ENCODE assay signal across 19 cellular contexts in the genomic region with DNA sequence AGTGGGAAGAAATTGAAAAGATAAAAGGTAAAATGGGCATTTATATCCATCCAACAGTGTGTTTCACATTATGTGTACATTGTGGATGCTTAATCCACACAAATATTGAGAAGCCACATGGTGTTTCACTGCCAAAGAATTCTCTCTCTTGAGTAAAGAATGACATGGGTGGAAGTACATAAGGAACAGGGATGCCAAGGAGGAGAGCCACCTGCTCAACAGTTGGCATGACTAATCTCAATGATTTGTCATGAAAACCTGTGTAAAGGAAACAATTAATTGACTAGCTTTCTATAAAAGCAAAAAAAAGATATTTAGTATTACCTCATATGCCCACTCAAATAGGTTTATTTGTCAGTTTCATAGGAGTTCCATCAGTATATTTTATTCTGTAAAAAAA. TPM values are rescaled to one million over a fixed set of nuclear protein-coding genes. Genes with fewer than 3 reads are reported as not detected.
A peak's percentile ranks its signal among the peaks of the same experiment; 100 is the strongest.
DNase-seq lines count a peak whose midpoint lies in the region; ATAC-seq and TF ChIP-seq lines count a peak whose summit lies in the region.
"Had no signal": no experiment of that assay in that cellular context is flagged by ENCODE, and none has a peak within 500 bp of the region (broad histone marks: within the 10 kb centered on the region; RNA-seq: fewer than 3 reads in every experiment).

No MANE protein-coding gene starts in this region.

- intact Hi-C loops in Right ventricle myocardium superior (cut with DNase I), result no loop called here

- H3K4me1 ChIP-seq in HEK293 (ENCODE audit: control insufficient read depth, insufficient read depth, low read length), result peaks cover 2% of the 10 kb centered on the region; the same call in 1 of the 2 replicates
- H3K4me1 ChIP-seq: HAP-1, SJSA1 had no signal

- POLR2A ChIA-PET in HEK293 (lab: Yijun Ruan, JAX) (no interaction called here), RWPE1 (lab: Yijun Ruan, JAX; ENCODE audit: low non-redundant PET) (no interaction called here)

- DNase-seq in DMS53 (lab: John Stamatoyannopoulos, UW) (peak; percentile 77), RWPE1 (ENCODE audit: low spot score) (peak; percentile 1), epithelial cell of prostate (ENCODE audit: low read depth, low spot score) (peak; percentile 37), Right ventricle myocardium superior (no peak), NCI-H774 (lab: John Stamatoyannopoulos, UW) (no peak)
- no peak for DNase-seq in stimulated activated CD4-positive, alpha-beta T cell treated with anti-CD3 and anti-CD28 coated beads, Interleukin-4, amount 100 ng/mL, for 4 hours
- DNase-seq in effector CD4-positive, alpha-beta T cell, result no peak
- DNase-seq: DMS79, GM23248, Karpas-422, NCI-H1694, NCI-H2081, NCI-H446 treated with DMSO at 0.1 percent for 48 hours had no signal

- no peaks in the 10 kb centered on the region for H3K36me3 ChIP-seq in HEK293 (ENCODE audit: control insufficient read depth in 2 of 2, insufficient read depth in 1 of 2, low read length in 2 of 2)
- H3K36me3 ChIP-seq: HAP-1, SJSA1 had no signal

- H3K27ac ChIP-seq in HEK293 (ENCODE audit: extremely low read depth, low read depth, low read length), result no peak overlapping the region
- H3K27ac ChIP-seq in RWPE1, result no peak overlapping the region
- H3K27ac ChIP-seq in epithelial cell of prostate, result no peak overlapping the region
- H3K27ac ChIP-seq: C4-2B, GM23248, SJSA1 had no signal

- CTCF ChIA-PET in HEK293 (lab: Yijun Ruan, JAX), result interaction anchor here (2.1 kb wide), 1 partner anchor 9 kb away, joined by 8 read pairs; no protein-coding TSS in a partner anchor
- CTCF ChIA-PET in RWPE1 (lab: Yijun Ruan, JAX), result interaction anchor here (0.6 kb wide), 1 partner anchor 111 kb away, joined by 4 read pairs; no protein-coding TSS in a partner anchor

- ATAC-seq in Right ventricle myocardium superior (ENCODE audit: poor library complexity), result no peak
- ATAC-seq: GM12878, Panc1 had no signal

- no peaks in the 10 kb centered on the region for H3K9me3 ChIP-seq in HEK293 (ENCODE audit: control insufficient read depth, insufficient read depth, low read depth, low read length)
- H3K9me3 ChIP-seq: HAP-1, SJSA1 had no signal

- no peak overlapping the region for H3K4me3 ChIP-seq in HEK293 (ENCODE audit: low read depth, low read length)
- H3K4me3 ChIP-seq: GM12878, GM23248, HAP-1, SJSA1 had no signal

- no peak for TF ChIP-seq CTCF in HEK293 (tag by site-specific recombination; IDR thresholded peaks at IDR 0.05)
- TF ChIP-seq CTCF in RWPE1 (conservative IDR thresholded peaks at IDR 0.05; ENCODE audit: low read depth), result no peak

TF ChIP-seq in HEK293, 187 proteins besides CTCF, POLR2A, EP300 and RAD21:
- no peak for TF ChIP-seq ZBTB1 (tag by site-specific recombination; IDR thresholded peaks at IDR 0.05)
- TF ChIP-seq ZNF157 (tag by site-specific recombination; IDR thresholded peaks at IDR 0.05), result no peak
- TF ChIP-seq, protein P1, sequence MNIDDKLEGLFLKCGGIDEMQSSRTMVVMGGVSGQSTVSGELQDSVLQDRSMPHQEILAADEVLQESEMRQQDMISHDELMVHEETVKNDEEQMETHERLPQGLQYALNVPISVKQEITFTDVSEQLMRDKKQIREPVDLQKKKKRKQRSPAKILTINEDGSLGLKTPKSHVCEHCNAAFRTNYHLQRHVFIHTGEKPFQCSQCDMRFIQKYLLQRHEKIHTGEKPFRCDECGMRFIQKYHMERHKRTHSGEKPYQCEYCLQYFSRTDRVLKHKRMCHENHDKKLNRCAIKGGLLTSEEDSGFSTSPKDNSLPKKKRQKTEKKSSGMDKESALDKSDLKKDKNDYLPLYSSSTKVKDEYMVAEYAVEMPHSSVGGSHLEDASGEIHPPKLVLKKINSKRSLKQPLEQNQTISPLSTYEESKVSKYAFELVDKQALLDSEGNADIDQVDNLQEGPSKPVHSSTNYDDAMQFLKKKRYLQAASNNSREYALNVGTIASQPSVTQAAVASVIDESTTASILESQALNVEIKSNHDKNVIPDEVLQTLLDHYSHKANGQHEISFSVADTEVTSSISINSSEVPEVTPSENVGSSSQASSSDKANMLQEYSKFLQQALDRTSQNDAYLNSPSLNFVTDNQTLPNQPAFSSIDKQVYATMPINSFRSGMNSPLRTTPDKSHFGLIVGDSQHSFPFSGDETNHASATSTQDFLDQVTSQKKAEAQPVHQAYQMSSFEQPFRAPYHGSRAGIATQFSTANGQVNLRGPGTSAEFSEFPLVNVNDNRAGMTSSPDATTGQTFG (tag by site-specific recombination; IDR thresholded peaks at IDR 0.05; ENCODE audit: borderline replicate concordance), result no peak
- no peak for TF ChIP-seq ZNF335 (tag by site-specific recombination; conservative IDR thresholded peaks at IDR 0.05)
- TF ChIP-seq ZNF350 (tag by site-specific recombination; IDR thresholded peaks at IDR 0.05), result no peak
- no peak for TF ChIP-seq ZNF747 (tag by site-specific recombination; IDR thresholded peaks at IDR 0.05)
- peak; percentile 56 for TF ChIP-seq SCRT2 (tag by site-specific recombination; IDR thresholded peaks at IDR 0.05)
- TF ChIP-seq ZNF114 (tag by site-specific recombination; IDR thresholded peaks at IDR 0.05), result no peak

RNA-seq across cellular contexts. Expression of a gene that starts 43.1 kb away (rescaled TPM):
- 3.9 TPM for total RNA-seq in Right ventricle myocardium superior

Comparison
In these comparisons a context has a peak if more than half of its experiments do, and no peak if none do; other contexts are left out.
1. DNase-seq: peak in DMS53 (single experiment), RWPE1 (single experiment) and epithelial cell of prostate (single experiment); none in Right ventricle myocardium superior (single experiment), stimulated activated CD4-positive, alpha-beta T cell treated with anti-CD3 and anti-CD28 coated beads, Interleukin-4, amount 100 ng/mL, for 4 hours (0 of 2), NCI-H774 (single experiment) and effector CD4-positive, alpha-beta T cell (single experiment).